In genomic region chr15:85702321-85703230, GRCh38 we compare ENCODE assay signal across 9 cellular contexts.
DNase-seq lines count a peak whose midpoint lies in the region; ATAC-seq and FAIRE-seq lines count a peak whose summit lies in the region.
"Had no signal": no experiment of that assay in that cellular context is flagged by ENCODE, and none has a peak within 500 bp of the region (broad histone marks: within the 10 kb centered on the region; RNA-seq: fewer than 3 reads in every experiment).

No MANE protein-coding gene starts in this region.

- DNase-seq in GM18507 (ENCODE audit: extremely low spot score, insufficient read length, low read depth) (no peak), SJCRH30 (peak; percentile 23 to 68), NCI-H1092 (lab: John Stamatoyannopoulos, UW) (no peak), NCI-H1436 (lab: John Stamatoyannopoulos, UW) (no peak), D341Med (ENCODE audit: low spot score) (no peak)
- DNase-seq: mesendoderm had no signal

- H3K9me3 ChIP-seq in SJCRH30 (replicated peaks): no peaks in the 10 kb centered on the region

- H3K4me3 ChIP-seq in SJCRH30 (no peak overlapping the region), skin epidermis (no peak overlapping the region)

- H3K27ac ChIP-seq in SJCRH30 (peak overlapping the region; percentile 12), skin epidermis (peak overlapping the region in 19 of 21 experiments; percentile 5 to 90 (median 73))

- no peak for ATAC-seq in HG03520 (IDR thresholded peaks at IDR 0.05; ENCODE audit: unreplicated experiment)

- FAIRE-seq in GM18507 (lab: Jason Lieb, UNC): peak; percentile 92
- FAIRE-seq in endometrium (lab: Jason Lieb, UNC): peak; percentile 98

- peaks cover 5% of the 10 kb centered on the region for H3K36me3 ChIP-seq in SJCRH30

- H3K27me3 ChIP-seq in SJCRH30: no peaks in the 10 kb centered on the region

- peaks cover 15% of the 10 kb centered on the region for H3K4me1 ChIP-seq in SJCRH30

Comparison
In these comparisons a context has a peak if more than half of its experiments do, and no peak if none do; other contexts are left out.
1. DNase-seq: peak in SJCRH30 (2 of 2); none in GM18507 (single experiment), NCI-H1092 (single experiment), NCI-H1436 (single experiment) and D341Med (single experiment).